Comparison of ENCODE assay signal across 17 cellular contexts in genomic region chr3:127286571-127287140, GRCh38. TPM values are rescaled to one million over a fixed set of nuclear protein-coding genes. Genes with fewer than 3 reads are reported as not detected.
DNase-seq lines count a peak whose midpoint lies in the region; ATAC-seq, FAIRE-seq and TF ChIP-seq lines count a peak whose summit lies in the region.
"Had no signal": no experiment of that assay in that cellular context is flagged by ENCODE, and none has a peak within 500 bp of the region (broad histone marks: within the 10 kb centered on the region; RNA-seq: fewer than 3 reads in every experiment).

No MANE protein-coding gene starts in this region.

- H3K36me3 ChIP-seq in stomach (no peaks in the 10 kb centered on the region), gastrocnemius medialis (no peaks in the 10 kb centered on the region)

- no peak overlapping the region for H3K27ac ChIP-seq in A549
- peak overlapping the region; percentile 48 for H3K27ac ChIP-seq in RWPE1
- H3K27ac ChIP-seq in stomach, result no peak overlapping the region
- no peak overlapping the region for H3K27ac ChIP-seq in gastrocnemius medialis
- H3K27ac ChIP-seq: parathyroid adenoma had no signal

- 44% methylated on average over 8 of the region's 9 CpGs for WGBS in A549 (ENCODE audit: missing lambda C conversion rate)
- 70 to 75% (median 72%) methylated on average over 9 of the region's 9 CpGs for WGBS in stomach, 5 donors

- in situ Hi-C loops in gastrocnemius medialis (cut with MboI; ENCODE audit: low sequenced_read_pairs in 4 of 4), result no loop called here

- H3K4me1 ChIP-seq in A549, result no peaks in the 10 kb centered on the region
- H3K4me1 ChIP-seq in stomach, result no peaks in the 10 kb centered on the region
- H3K4me1 ChIP-seq in gastrocnemius medialis, result no peaks in the 10 kb centered on the region
- H3K4me1 ChIP-seq: parathyroid adenoma had no signal

- H3K9me3 ChIP-seq in A549 (no peaks in the 10 kb centered on the region), stomach (no peaks in the 10 kb centered on the region), gastrocnemius medialis (no peaks in the 10 kb centered on the region)

- ATAC-seq in A549 (no peak), gastrocnemius medialis (no peak), HG02884 (IDR thresholded peaks at IDR 0.05; ENCODE audit: unreplicated experiment) (no peak), GM18873 (IDR thresholded peaks at IDR 0.05; ENCODE audit: low FRiP score, unreplicated experiment) (no peak)

- H3K4me3 ChIP-seq in A549 (no peak overlapping the region), fibroblast of the aortic adventitia (ENCODE audit: low read depth, low read length) (no peak overlapping the region), stomach (no peak overlapping the region), gastrocnemius medialis (no peak overlapping the region)

- no peak for TF ChIP-seq POLR2A in A549 (IDR thresholded peaks at IDR 0.05; ENCODE audit: low read length)
- no peak for TF ChIP-seq POLR2A in stomach (IDR thresholded peaks at IDR 0.05)
- no peak for TF ChIP-seq POLR2A in gastrocnemius medialis (IDR thresholded peaks at IDR 0.05)

- TF ChIP-seq EP300 in A549 (IDR thresholded peaks at IDR 0.05) (no peak), stomach (IDR thresholded peaks at IDR 0.05) (no peak)

- intact Hi-C loops in stomach (cut with DNase I; ENCODE audit: low total_unique reads) (no loop called here), gastrocnemius medialis (cut with DNase I; ENCODE audit: low total_unique reads) (no loop called here)

- DNase-seq in A549 (ENCODE audit: low read depth in 1 of 2, low spot score in 1 of 2), result no peak
- DNase-seq in GM03348 (ENCODE audit: low spot score), result peak; percentile 21
- peak; percentile 74 for DNase-seq in RWPE1 (ENCODE audit: low spot score)
- peak; percentile 1 for DNase-seq in fibroblast of the aortic adventitia (ENCODE audit: low read depth)
- no peak for DNase-seq in stomach
- no peak for DNase-seq in gastrocnemius medialis
- DNase-seq: activated CD4-positive, alpha-beta T cell treated with anti-CD3 and anti-CD28 coated beads, Interleukin-2, amount 10 ng/mL, durations not matched to agents 24 days and 14 days; AML-193; H9; NCI-H2029; stimulated activated CD4-positive, alpha-beta T cell treated with anti-CD3 and anti-CD28 coated beads, Interleukin-1b, Interleukin-23, amount 100 ng/mL, for 48 hours; T-helper 1 cell had no signal

- no peak for TF ChIP-seq RAD21 in A549 (conservative IDR thresholded peaks at IDR 0.05 in 1 of 2, IDR thresholded peaks at IDR 0.05 in 1 of 2)

- POLR2A ChIA-PET in A549 (lab: Yijun Ruan, JAX) (no interaction called here), RWPE1 (lab: Yijun Ruan, JAX; ENCODE audit: low non-redundant PET) (no interaction called here)

- H3K4me2 ChIP-seq in A549, result peak overlapping the region; percentile 46

- TF ChIP-seq CTCF in A549 (IDR thresholded peaks at IDR 0.05), result no peak
- TF ChIP-seq CTCF in RWPE1 (conservative IDR thresholded peaks at IDR 0.05; ENCODE audit: low read depth), result no peak
- TF ChIP-seq CTCF in fibroblast of the aortic adventitia (IDR thresholded peaks at IDR 0.05; ENCODE audit: insufficient read depth, low read length), result no peak
- no peak for TF ChIP-seq CTCF in stomach (IDR thresholded peaks at IDR 0.05)
- TF ChIP-seq CTCF in gastrocnemius medialis (IDR thresholded peaks at IDR 0.05 in 4 of 5, conservative IDR thresholded peaks at IDR 0.05 in 1 of 5), result no peak

- CTCF ChIA-PET in A549 (lab: Yijun Ruan, JAX), result interaction anchor here (1.6 kb wide), 1 partner anchor 197 kb away, joined by 3 read pairs; no protein-coding TSS in a partner anchor
- CTCF ChIA-PET in RWPE1 (lab: Yijun Ruan, JAX), result no interaction called here

- no peak for FAIRE-seq in A549 (lab: Jason Lieb, UNC)

- peaks cover 0 to 6% (median 0%) of the 10 kb centered on the region in 3 donors for H3K27me3 ChIP-seq in stomach
- H3K27me3 ChIP-seq in gastrocnemius medialis, result no peaks in the 10 kb centered on the region

TF ChIP-seq in A549, 52 proteins besides CTCF, POLR2A, EP300 and RAD21:
- TF ChIP-seq MYC (IDR thresholded peaks at IDR 0.05; ENCODE audit: borderline replicate concordance, low read length), result no peak
- no peak for TF ChIP-seq ZFP36 (IDR thresholded peaks at IDR 0.05; ENCODE audit: borderline replicate concordance, partially characterized antibody)
- no peak for TF ChIP-seq ZC3H11A (IDR thresholded peaks at IDR 0.05)
- no peak for TF ChIP-seq KDM5A (IDR thresholded peaks at IDR 0.05)
- TF ChIP-seq CEBPB (IDR thresholded peaks at IDR 0.05), result no peak
- TF ChIP-seq CHD4 (IDR thresholded peaks at IDR 0.05; ENCODE audit: borderline replicate concordance), result no peak
- no peak for TF ChIP-seq USF2 (IDR thresholded peaks at IDR 0.05)
- TF ChIP-seq SREBF2 (IDR thresholded peaks at IDR 0.05), result no peak
- TF ChIP-seq NR3C1 (IDR thresholded peaks at IDR 0.05), result no peak
- no peak for TF ChIP-seq ZNF302 (CRISPR knock-in tag; IDR thresholded peaks at IDR 0.05)
- TF ChIP-seq MAX (IDR thresholded peaks at IDR 0.05), result no peak
- no peak for TF ChIP-seq FOSL2 (IDR thresholded peaks at IDR 0.05)
- TF ChIP-seq FOSL2 (CRISPR knock-in tag; IDR thresholded peaks at IDR 0.05), result no peak

RNA-seq across cellular contexts. Expression of gene PRR20G, which starts 1.2 kb away (rescaled TPM):
- not detected in 2 replicates for polyA plus RNA-seq in A549 (2011; rRNA removed)
- not detected in 2 replicates for polyA plus RNA-seq in A549 (2012; cell fraction: cytosol; rRNA removed)
- polyA plus RNA-seq in A549 (2012; cell fraction: nucleus; rRNA removed), result not detected in 2 replicates
- not detected in 3 replicates for polyA plus RNA-seq in A549 (2017; fragmentation: RNase III; extraction: RNeasy Plus Mini Kit Qiagen cat#74134 plus additional on column Dnase treatment)
- not detected in 2 replicates for polyA minus RNA-seq in A549 (2011; rRNA and poly(A)+ RNA removed)
- total RNA-seq in fibroblast of the aortic adventitia (ENCODE audit: low replicate concordance), result not detected in 2 replicates
- total RNA-seq in stomach, result not detected
- not detected for polyA plus RNA-seq in stomach
- not detected for total RNA-seq in gastrocnemius medialis
- total RNA-seq: activated CD4-positive, alpha-beta T cell treated with anti-CD3 and anti-CD28 coated beads, Interleukin-2, amount 10 ng/mL, durations not matched to agents 24 days and 14 days; G401; ureter had no signal

Comparison
In these comparisons a context has a peak if more than half of its experiments do, and no peak if none do; other contexts are left out.
1. DNase-seq: peak in GM03348 (single experiment), RWPE1 (single experiment) and fibroblast of the aortic adventitia (single experiment); none in A549 (0 of 2), stomach (single experiment) and gastrocnemius medialis (0 of 2).